ENCODE assay signal across 25 cellular contexts in the genomic region with DNA sequence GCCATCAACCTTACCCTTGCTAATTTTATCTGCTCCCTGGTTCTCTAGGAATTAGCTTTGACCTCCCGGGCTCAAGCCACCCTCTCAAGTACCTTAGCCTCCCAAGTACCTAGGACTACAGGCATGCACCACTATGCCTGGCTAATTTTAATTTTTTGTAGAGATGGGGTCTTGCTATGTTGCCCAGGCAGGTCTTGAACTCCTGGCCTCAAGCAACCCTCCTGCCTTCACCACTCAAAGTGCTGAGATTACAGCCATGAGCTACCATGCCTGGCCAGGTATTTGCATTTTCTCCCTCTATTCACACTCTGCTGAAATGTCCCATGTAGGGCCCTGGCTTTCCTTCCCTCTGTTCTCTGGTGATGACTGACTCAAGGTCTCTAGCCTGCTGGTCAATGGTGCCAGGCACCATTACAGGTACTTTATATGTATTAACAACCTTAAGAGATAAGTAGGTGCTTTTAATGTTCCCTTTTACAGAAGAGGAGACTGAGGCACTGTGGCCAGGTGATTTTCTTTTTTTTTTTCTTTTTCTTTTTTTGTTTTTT. TPM values are rescaled to one million over a fixed set of nuclear protein-coding genes. Genes with fewer than 3 reads are reported as not detected.
"Had no signal": no experiment of that assay in that cellular context is flagged by ENCODE, and none has a peak within 500 bp of the region (broad histone marks: within the 10 kb centered on the region; RNA-seq: fewer than 3 reads in every experiment).

No MANE protein-coding gene starts in this region.

- H3K4me3 ChIP-seq: esophagus muscularis mucosa, gastroesophageal sphincter, heart left ventricle, ovary, smooth muscle cell, suprapubic skin, transverse colon had no signal

- H3K4me3 Mint-ChIP-seq: activated naive CD4-positive, alpha-beta T cell treated with anti-CD3 and anti-CD28 coated beads, Interleukin-2, amount 50 U/mL, for 24 hours; immature natural killer cell; memory B cell; stimulated activated naive CD8-positive, alpha-beta T cell treated with anti-CD3 and anti-CD28 coated beads, Interleukin-15, Interleukin-2, amounts not matched to agents 100 ng/mL and 50 ng/mL, for 24 hours had no signal

- H3K27ac ChIP-seq: esophagus muscularis mucosa, gastroesophageal sphincter, heart left ventricle, ovary, suprapubic skin, transverse colon had no signal

- H3K9me3 ChIP-seq: esophagus muscularis mucosa, gastroesophageal sphincter, heart left ventricle, ovary, suprapubic skin, transverse colon had no signal

- H3K9me3 Mint-ChIP-seq: activated naive CD4-positive, alpha-beta T cell treated with anti-CD3 and anti-CD28 coated beads, Interleukin-2, amount 50 U/mL, for 24 hours; immature natural killer cell; memory B cell; naive B cell; stimulated activated naive CD8-positive, alpha-beta T cell treated with anti-CD3 and anti-CD28 coated beads, Interleukin-15, Interleukin-2, amounts not matched to agents 100 ng/mL and 50 ng/mL, for 24 hours had no signal

- H3K27me3 Mint-ChIP-seq: activated naive CD4-positive, alpha-beta T cell treated with anti-CD3 and anti-CD28 coated beads, Interleukin-2, amount 50 U/mL, for 24 hours; memory B cell; naive B cell; stimulated activated naive CD8-positive, alpha-beta T cell treated with anti-CD3 and anti-CD28 coated beads, Interleukin-15, Interleukin-2, amounts not matched to agents 100 ng/mL and 50 ng/mL, for 24 hours had no signal

- DNase-seq: activated CD4-positive, alpha-beta T cell treated with anti-CD3 and anti-CD28 coated beads, Interleukin-2, amount 50 U/mL, for 1 hour; activated CD8-positive, alpha-beta memory T cell treated with anti-CD3 and anti-CD28 coated beads, Interleukin-2, amount 50 U/mL, for 48 hours; activated gamma-delta T cell; amygdala; dermis blood vessel endothelial cell; effector memory CD4-positive, alpha-beta T cell; heart left ventricle; immature natural killer cell; naive B cell; ovary; stimulated activated CD4-positive, alpha-beta T cell treated with anti-CD3 and anti-CD28 coated beads, Interleukin-4, amount 100 ng/mL, for 24 hours; T1000; transverse colon had no signal

- H3K27me3 ChIP-seq: esophagus muscularis mucosa, gastroesophageal sphincter, heart left ventricle, ovary, suprapubic skin, transverse colon had no signal

- H3K36me3 ChIP-seq: ovary had no signal

- ATAC-seq: activated CD4-positive, CD25-positive, alpha-beta regulatory T cell treated with anti-CD3 and anti-CD28 coated beads, Interleukin-2, amount 50 U/mL, for 24 hours; gastroesophageal sphincter; heart left ventricle; sciatic nerve had no signal

- H3K27ac Mint-ChIP-seq: activated naive CD4-positive, alpha-beta T cell treated with anti-CD3 and anti-CD28 coated beads, Interleukin-2, amount 50 U/mL, for 24 hours; immature natural killer cell; memory B cell had no signal

RNA-seq across cellular contexts. Expression of a gene that starts 15.2 kb away (rescaled TPM):
- total RNA-seq: cardiac septum, dermis blood vessel endothelial cell, endothelial cell of umbilical vein, esophagus muscularis mucosa, gastroesophageal sphincter, heart left ventricle, liver, ovary, sciatic nerve, smooth muscle cell, suprapubic skin, transverse colon had no signal
- polyA plus RNA-seq: endothelial cell of umbilical vein, heart left ventricle, ovary had no signal
